Comparison of ENCODE assay signal across 36 cellular contexts in the genomic region with DNA sequence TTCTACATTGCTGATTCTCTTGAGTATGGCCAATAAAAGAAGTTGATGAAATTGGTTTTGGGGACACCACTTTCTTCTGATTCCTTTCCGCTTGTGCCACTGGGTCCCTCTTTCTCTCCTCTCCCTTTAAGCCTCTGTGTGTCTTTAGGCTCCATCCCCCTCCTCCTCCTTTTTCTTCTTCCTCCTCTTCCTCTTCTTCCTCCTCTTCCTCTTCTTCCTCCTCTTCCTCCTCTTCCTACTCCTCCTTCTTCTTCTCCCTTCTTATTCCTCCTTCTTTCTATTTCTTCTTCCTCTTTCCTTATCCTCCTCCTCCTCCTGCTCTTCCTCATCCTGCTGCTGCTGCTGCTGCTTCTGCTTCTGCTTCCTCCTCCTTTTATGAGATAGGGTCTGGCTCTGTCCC.
"Had no signal": no experiment of that assay in that cellular context is flagged by ENCODE, and none has a peak within 500 bp of the region (broad histone marks: within the 10 kb centered on the region; RNA-seq: fewer than 3 reads in every experiment).

No MANE protein-coding gene starts in this region.

- H3K27ac Mint-ChIP-seq: activated naive CD4-positive, alpha-beta T cell treated with anti-CD3 and anti-CD28 coated beads for 36 hours; activated naive CD4-positive, alpha-beta T cell treated with anti-CD3 and anti-CD28 coated beads, Interleukin-2, amount 10 ng/mL, durations not matched to agents 7 days and 5 days; activated naive CD4-positive, alpha-beta T cell treated with anti-CD3 and anti-CD28 coated beads, Interleukin-2, amount 50 U/mL, for 24 hours; activated naive CD4-positive, alpha-beta T cell treated with anti-CD3 and anti-CD28 coated beads, Interleukin-2, amount 50 U/mL, for 72 hours; activated naive CD8-positive, alpha-beta T cell; activated naive CD8-positive, alpha-beta T cell treated with anti-CD3 and anti-CD28 coated beads for 36 hours; activated T-cell treated with anti-CD3 and anti-CD28 coated beads, Interleukin-2, amount 50 U/mL, for 24 hours; activated T-cell treated with anti-CD3 and anti-CD28 coated beads, Interleukin-2, amount 50 U/mL, for 72 hours; activated T-helper 1 cell treated with anti-CD3 and anti-CD28 coated beads, Interleukin-12 subunit alpha, Interleukin-12 subunit beta, Interleukin-2, Interleukin-4 antibody, amounts not matched to agents 30 ng/mL and 10 ng/mL and 1 ng/mL, durations not matched to agents 14 hours and 24 hours and 36 hours; activated T-helper 17 cell treated with anti-CD3 and anti-CD28 coated beads, Interleukin-2, amount 50 U/mL, for 72 hours; activated T-helper 2 cell treated with anti-CD3 and anti-CD28 coated beads, Interferon-gamma antibody, Interleukin-2, Interleukin-4, amounts not matched to agents 10 μg/mL and 5 μg/mL and 100 μg/mL, durations not matched to agents 14 hours and 24 hours and 36 hours; brain had no signal

- ATAC-seq: activated naive CD4-positive, alpha-beta T cell treated with anti-CD3 and anti-CD28 coated beads, Interleukin-2, amount 50 U/mL, for 72 hours; activated T-cell treated with anti-CD3 and anti-CD28 coated beads, Interleukin-2, amount 50 U/mL, for 4 hours; activated T-cell treated with anti-CD3 and anti-CD28 coated beads, Interleukin-2, amount 50 U/mL, for 72 hours; activated T-helper 17 cell treated with anti-CD3 and anti-CD28 coated beads, Interleukin-2, amount 50 U/mL, for 72 hours; body of pancreas had no signal

- H3K9me3 Mint-ChIP-seq: activated naive CD4-positive, alpha-beta T cell treated with anti-CD3 and anti-CD28 coated beads for 36 hours; activated naive CD4-positive, alpha-beta T cell treated with anti-CD3 and anti-CD28 coated beads, Interleukin-2, amount 10 ng/mL, durations not matched to agents 7 days and 5 days; activated naive CD4-positive, alpha-beta T cell treated with anti-CD3 and anti-CD28 coated beads, Interleukin-2, amount 50 U/mL, for 24 hours; activated naive CD4-positive, alpha-beta T cell treated with anti-CD3 and anti-CD28 coated beads, Interleukin-2, amount 50 U/mL, for 72 hours; activated naive CD8-positive, alpha-beta T cell treated with anti-CD3 and anti-CD28 coated beads for 36 hours; activated T-cell treated with anti-CD3 and anti-CD28 coated beads, Interleukin-2, amount 50 U/mL, for 24 hours; activated T-cell treated with anti-CD3 and anti-CD28 coated beads, Interleukin-2, amount 50 U/mL, for 4 hours; activated T-cell treated with anti-CD3 and anti-CD28 coated beads, Interleukin-2, amount 50 U/mL, for 72 hours; activated T-helper 1 cell treated with anti-CD3 and anti-CD28 coated beads, Interleukin-12 subunit alpha, Interleukin-12 subunit beta, Interleukin-2, Interleukin-4 antibody, amounts not matched to agents 30 ng/mL and 10 ng/mL and 1 ng/mL, durations not matched to agents 14 hours and 24 hours and 36 hours; activated T-helper 17 cell treated with anti-CD3 and anti-CD28 coated beads, Interleukin-2, amount 50 U/mL, for 72 hours; activated T-helper 2 cell treated with anti-CD3 and anti-CD28 coated beads, Interferon-gamma antibody, Interleukin-2, Interleukin-4, amounts not matched to agents 10 μg/mL and 5 μg/mL and 100 μg/mL, durations not matched to agents 14 hours and 24 hours and 36 hours; central memory CD8-positive, alpha-beta T cell had no signal

- DNase-seq: activated effector memory CD4-positive, alpha-beta T cell treated with anti-CD3 and anti-CD28 coated beads, Interleukin-2, amount 50 U/mL, for 16 hours; activated effector memory CD4-positive, alpha-beta T cell treated with Interleukin-2 at 50 U/mL for 16 hours; activated gamma-delta T cell; activated gamma-delta T cell treated with Interleukin-2 at 50 U/mL for 16 hours; activated naive CD4-positive, alpha-beta T cell; activated naive CD4-positive, alpha-beta T cell treated with anti-CD3 and anti-CD28 coated beads for 36 hours; activated naive CD4-positive, alpha-beta T cell treated with anti-CD3 and anti-CD28 coated beads, Interleukin-2, amount 10 ng/mL, durations not matched to agents 7 days and 5 days; activated naive CD4-positive, alpha-beta T cell treated with anti-CD3 and anti-CD28 coated beads, Interleukin-2, amount 50 U/mL, for 16 hours; activated naive CD4-positive, alpha-beta T cell treated with Interleukin-2 at 50 U/mL for 16 hours; activated naive CD8-positive, alpha-beta T cell treated with anti-CD3 and anti-CD28 coated beads for 36 hours; activated T-cell treated with anti-CD3 and anti-CD28 coated beads, Interleukin-2, amount 50 U/mL, for 1 hour; activated T-cell treated with anti-CD3 and anti-CD28 coated beads, Interleukin-2, amount 50 U/mL, for 24 hours; activated T-cell treated with anti-CD3 and anti-CD28 coated beads, Interleukin-2, amount 50 U/mL, for 4 hours; activated T-cell treated with anti-CD3 and anti-CD28 coated beads, Interleukin-2, amount 50 U/mL, for 48 hours; activated T-cell treated with anti-CD3 and anti-CD28 coated beads, Interleukin-2, amount 50 U/mL, for 72 hours; adrenal gland; amniotic stem cell; amygdala; anterior cingulate cortex; aorta; body of pancreas; brain microvascular endothelial cell; caudate nucleus; central memory CD4-positive, alpha-beta T cell; cerebellar nuclear complex had no signal

- H3K4me3 ChIP-seq: adrenal gland, ascending aorta, body of pancreas, breast epithelium, cardiac muscle cell had no signal

- H3K4me1 ChIP-seq: adrenal gland, ascending aorta, body of pancreas, breast epithelium had no signal

- H3K27ac ChIP-seq: adrenal gland, ascending aorta, body of pancreas, brain microvascular endothelial cell, breast epithelium, cardiac muscle cell had no signal

- H3K4me3 Mint-ChIP-seq: activated naive CD4-positive, alpha-beta T cell treated with anti-CD3 and anti-CD28 coated beads for 36 hours; activated naive CD4-positive, alpha-beta T cell treated with anti-CD3 and anti-CD28 coated beads, Interleukin-2, amount 10 ng/mL, durations not matched to agents 7 days and 5 days; activated naive CD4-positive, alpha-beta T cell treated with anti-CD3 and anti-CD28 coated beads, Interleukin-2, amount 50 U/mL, for 24 hours; activated naive CD8-positive, alpha-beta T cell; activated naive CD8-positive, alpha-beta T cell treated with anti-CD3 and anti-CD28 coated beads for 36 hours; activated T-cell treated with anti-CD3 and anti-CD28 coated beads, Interleukin-2, amount 50 U/mL, for 24 hours; activated T-cell treated with anti-CD3 and anti-CD28 coated beads, Interleukin-2, amount 50 U/mL, for 4 hours; activated T-cell treated with anti-CD3 and anti-CD28 coated beads, Interleukin-2, amount 50 U/mL, for 72 hours; activated T-helper 1 cell treated with anti-CD3 and anti-CD28 coated beads, Interleukin-12 subunit alpha, Interleukin-12 subunit beta, Interleukin-2, Interleukin-4 antibody, amounts not matched to agents 30 ng/mL and 10 ng/mL and 1 ng/mL, durations not matched to agents 14 hours and 24 hours and 36 hours; activated T-helper 17 cell treated with anti-CD3 and anti-CD28 coated beads, Interleukin-2, amount 50 U/mL, for 72 hours; brain; central memory CD8-positive, alpha-beta T cell had no signal

- H3K36me3 Mint-ChIP-seq: activated naive CD4-positive, alpha-beta T cell treated with anti-CD3 and anti-CD28 coated beads, Interleukin-2, amount 10 ng/mL, durations not matched to agents 7 days and 5 days; activated naive CD4-positive, alpha-beta T cell treated with anti-CD3 and anti-CD28 coated beads, Interleukin-2, amount 50 U/mL, for 24 hours; activated naive CD4-positive, alpha-beta T cell treated with anti-CD3 and anti-CD28 coated beads, Interleukin-2, amount 50 U/mL, for 72 hours; activated naive CD8-positive, alpha-beta T cell; activated naive CD8-positive, alpha-beta T cell treated with anti-CD3 and anti-CD28 coated beads for 36 hours; brain had no signal

- H3K36me3 ChIP-seq: adrenal gland, ascending aorta, brain microvascular endothelial cell, breast epithelium, cardiac muscle cell had no signal

- H3K4me1 Mint-ChIP-seq: activated naive CD4-positive, alpha-beta T cell treated with anti-CD3 and anti-CD28 coated beads, Interleukin-2, amount 10 ng/mL, durations not matched to agents 7 days and 5 days; activated naive CD4-positive, alpha-beta T cell treated with anti-CD3 and anti-CD28 coated beads, Interleukin-2, amount 50 U/mL, for 24 hours; activated naive CD8-positive, alpha-beta T cell treated with anti-CD3 and anti-CD28 coated beads for 36 hours; activated T-helper 17 cell treated with anti-CD3 and anti-CD28 coated beads, Interleukin-2, amount 50 U/mL, for 72 hours; central memory CD8-positive, alpha-beta T cell had no signal

- H3K27me3 Mint-ChIP-seq: activated naive CD4-positive, alpha-beta T cell treated with anti-CD3 and anti-CD28 coated beads, Interleukin-2, amount 10 ng/mL, durations not matched to agents 7 days and 5 days had no signal

- H3K9me3 ChIP-seq: adrenal gland, ascending aorta, body of pancreas, breast epithelium had no signal
